In genomic region chr17:1026599-1026975, GRCh38 we compare ENCODE assay signal across 20 cellular contexts.
"Had no signal": no experiment of that assay in that cellular context is flagged by ENCODE, and none has a peak within 500 bp of the region (broad histone marks: within the 10 kb centered on the region; RNA-seq: fewer than 3 reads in every experiment).

No MANE protein-coding gene starts in this region.

- H3K27ac ChIP-seq: HL-60 had no signal

- FAIRE-seq: RCC 7860 had no signal

- H3K36me3 ChIP-seq: MG63 had no signal

- DNase-seq: Karpas-422, KBM-7, MG63, NCI-H1092, NCI-H1105 treated with DMSO at 0.1 percent for 48 hours, NCI-H1417 treated with DMSO at 0.1 percent for 48 hours, NCI-H146, NCI-H1694 treated with DMSO at 0.1 percent for 48 hours, NCI-H1930, NCI-H2081, NCI-H2107, NCI-H2227 treated with DMSO at 0.1 percent for 48 hours, NCI-H524, NCI-H526 treated with DMSO at 0.1 percent for 48 hours, NCI-H748 treated with DMSO at 0.1 percent for 48 hours, RPMI8226, SHP77, SK-N-SH had no signal

- H3K9me3 ChIP-seq: MG63, SK-N-SH had no signal

- H3K27me3 ChIP-seq: MG63 had no signal

- H3K9ac ChIP-seq: SK-N-SH had no signal

- H3K4me3 ChIP-seq: MG63 had no signal
